Comparison of ENCODE assay signal across 11 cellular contexts in genomic region chr1:111503585-111504060, GRCh38. TPM values are rescaled to one million over a fixed set of nuclear protein-coding genes. Genes with fewer than 3 reads are reported as not detected.
DNase-seq lines count a peak whose midpoint lies in the region; TF ChIP-seq lines count a peak whose summit lies in the region.
"Had no signal": no experiment of that assay in that cellular context is flagged by ENCODE, and none has a peak within 500 bp of the region (broad histone marks: within the 10 kb centered on the region; RNA-seq: fewer than 3 reads in every experiment).

Gene ADORA3, minus strand, starts transcription at chr1:111503633. Its CDS starts 279 bp downstream, at chr1:111503354.
Gene TMIGD3, minus strand, starts transcription at chr1:111503633. Its CDS starts 279 bp downstream, at chr1:111503354.

- no peak within 1 kb of the TSS for H3K23ac ChIP-seq in trophoblast cell (ENCODE audit: low read length)

- WGBS in thymus = 10% methylated on average over 4 of the region's 4 CpGs
- WGBS in trophoblast cell (ENCODE audit: extremely low coverage, insufficient coverage, insufficient read length) = no CpG with 5 or more reads among the region's 4 CpGs

- H3K4me2 ChIP-seq in trophoblast cell (ENCODE audit: low read length) = no peak within 1 kb of the TSS
- H3K4me2 ChIP-seq: hepatocyte had no signal

- no peak within 1 kb of the TSS for H4K8ac ChIP-seq in trophoblast cell (ENCODE audit: low read depth, low read length)

- no peak within 1 kb of the TSS for H2BK12ac ChIP-seq in trophoblast cell (ENCODE audit: low read length)

- no peak within 1 kb of the TSS for H4K91ac ChIP-seq in trophoblast cell (ENCODE audit: low read depth, low read length)

- BruUV-seq in Calu3 (replicated peaks; lab: Mats Ljungman, UMichigan) = no TSS peak

- intact Hi-C loops in Calu3 (cut with micrococcal nuclease; ENCODE audit: unreplicated experiment) = no loop called here

- H3K4me3 ChIP-seq in thymus (ENCODE audit: low read length) = no peak within 1 kb of the TSS
- H3K4me3 ChIP-seq in trophoblast cell (ENCODE audit: low read depth, low read length) = no peak within 1 kb of the TSS
- H3K4me3 ChIP-seq: hepatocyte had no signal

- H2AK5ac ChIP-seq in trophoblast cell (ENCODE audit: low read length) = no peak within 1 kb of the TSS

- H3K27ac Mint-ChIP-seq in activated naive CD4-positive, alpha-beta T cell treated with anti-CD3 and anti-CD28 coated beads, Interleukin-2, amount 50 U/mL, for 24 hours = peak within 1 kb of the TSS; percentile 49
- H3K27ac Mint-ChIP-seq in Calu3 (ENCODE audit: unreplicated experiment) = no peak within 1 kb of the TSS

- H3K9ac ChIP-seq in trophoblast cell (ENCODE audit: low read length) = no peak within 1 kb of the TSS

- no peaks in the 10 kb centered on the region for H3K27me3 Mint-ChIP-seq in activated naive CD4-positive, alpha-beta T cell treated with anti-CD3 and anti-CD28 coated beads, Interleukin-2, amount 50 U/mL, for 24 hours
- peaks cover 23% of the 10 kb centered on the region for H3K27me3 Mint-ChIP-seq in Calu3 (ENCODE audit: unreplicated experiment)

- no peak within 1 kb of the TSS for H3K14ac ChIP-seq in trophoblast cell (ENCODE audit: low read length)

- no peak for DNase-seq in activated naive CD4-positive, alpha-beta T cell treated with Interleukin-2 at 50 U/mL for 16 hours
- DNase-seq in SIG-M5 (lab: John Stamatoyannopoulos, UW) (peak; percentile 73), islet precursor cell (peak; percentile 30), trophoblast cell (no peak), Calu3 (no peak), HuH-7 (ENCODE audit: low spot score) (no peak)
- DNase-seq: NCI-H748 treated with DMSO at 0.1 percent for 48 hours, occipital lobe had no signal

- H3K27ac ChIP-seq in thymus (ENCODE audit: low read depth) = peak within 1 kb of the TSS; percentile 62
- H3K27ac ChIP-seq in trophoblast cell (ENCODE audit: low read depth, low read length) = no peak within 1 kb of the TSS
- H3K27ac ChIP-seq: hepatocyte had no signal

- H3K4me3 Mint-ChIP-seq in activated naive CD4-positive, alpha-beta T cell treated with anti-CD3 and anti-CD28 coated beads, Interleukin-2, amount 50 U/mL, for 24 hours = peak within 1 kb of the TSS; percentile 1
- no peak within 1 kb of the TSS for H3K4me3 Mint-ChIP-seq in Calu3 (ENCODE audit: low read depth, unreplicated experiment)

- H2BK5ac ChIP-seq in trophoblast cell (ENCODE audit: low read depth, low read length, poor library complexity) = no peak within 1 kb of the TSS

- H3K79me2 ChIP-seq in trophoblast cell (ENCODE audit: control insufficient read depth, insufficient read depth, low read length, poor library complexity) = peaks cover 3% of the 10 kb centered on the region
- H3K79me2 ChIP-seq: hepatocyte had no signal

- H3K36me3 Mint-ChIP-seq in activated naive CD4-positive, alpha-beta T cell treated with anti-CD3 and anti-CD28 coated beads, Interleukin-2, amount 50 U/mL, for 24 hours = peaks cover 1% of the 10 kb centered on the region
- H3K36me3 Mint-ChIP-seq in Calu3 (ENCODE audit: insufficient read depth, unreplicated experiment) = peaks cover 5% of the 10 kb centered on the region

- H2BK120ac ChIP-seq in trophoblast cell (ENCODE audit: insufficient read depth, low read length, poor library complexity) = no peak within 1 kb of the TSS

- no peaks in the 10 kb centered on the region for H3K9me3 Mint-ChIP-seq in activated naive CD4-positive, alpha-beta T cell treated with anti-CD3 and anti-CD28 coated beads, Interleukin-2, amount 50 U/mL, for 24 hours
- H3K9me3 Mint-ChIP-seq in Calu3 (ENCODE audit: low read depth, unreplicated experiment) = no peaks in the 10 kb centered on the region

- no peak within 1 kb of the TSS for H3K4ac ChIP-seq in trophoblast cell (ENCODE audit: low read depth, low read length)

- H3K36me3 ChIP-seq in thymus (ENCODE audit: control insufficient read depth, insufficient read depth) (no peaks in the 10 kb centered on the region), trophoblast cell (ENCODE audit: control insufficient read depth in 1 of 2, insufficient read depth in 2 of 2, low read length in 2 of 2) (no peaks in the 10 kb centered on the region)

- H3K9me3 ChIP-seq in thymus (ENCODE audit: control insufficient read depth) (no peaks in the 10 kb centered on the region), trophoblast cell (ENCODE audit: insufficient read depth, low read depth, low read length) (no peaks in the 10 kb centered on the region)

- peaks cover 5% of the 10 kb centered on the region for H3K79me1 ChIP-seq in trophoblast cell (ENCODE audit: low read length)

- no peak within 1 kb of the TSS for H4K12ac ChIP-seq in trophoblast cell (ENCODE audit: low read depth, low read length)

- no peak within 1 kb of the TSS for H2AFZ ChIP-seq in trophoblast cell (ENCODE audit: insufficient read depth, low read length, poor library complexity)
- H2AFZ ChIP-seq: hepatocyte had no signal

- H3K4me1 ChIP-seq in thymus (ENCODE audit: control insufficient read depth, insufficient read depth, low read length) (peaks cover 23% of the 10 kb centered on the region), trophoblast cell (ENCODE audit: control insufficient read depth in 1 of 2, insufficient read depth in 2 of 2, low read length in 2 of 2) (peaks cover 3 to 7% of the 10 kb centered on the region in 2 experiments)

- TF ChIP-seq CTCF in Calu3 (IDR thresholded peaks at IDR 0.05; ENCODE audit: unreplicated experiment) = no peak

- H3K4me1 Mint-ChIP-seq in activated naive CD4-positive, alpha-beta T cell treated with anti-CD3 and anti-CD28 coated beads, Interleukin-2, amount 50 U/mL, for 24 hours = peaks cover 57% of the 10 kb centered on the region
- peaks cover 8% of the 10 kb centered on the region for H3K4me1 Mint-ChIP-seq in Calu3 (ENCODE audit: low read depth, unreplicated experiment)

- H3K18ac ChIP-seq in trophoblast cell (ENCODE audit: low read length) = no peak within 1 kb of the TSS

- CTCF ChIA-PET in Calu3 (lab: Charles Lee) = no interaction called here

- H3K27me3 ChIP-seq in thymus (ENCODE audit: control insufficient read depth, insufficient read depth) (no peaks in the 10 kb centered on the region), trophoblast cell (ENCODE audit: insufficient read depth, low read length) (no peaks in the 10 kb centered on the region)
- H3K27me3 ChIP-seq: hepatocyte had no signal

RNA-seq across cellular contexts. Expression of gene ADORA3, which starts in this region (rescaled TPM):
- 11.0 TPM for polyA plus RNA-seq in thymus
- not detected in 2 replicates for polyA plus RNA-seq in trophoblast cell (2013)
- not detected in 2 replicates for total RNA-seq in Calu3 (2022)

RNA-seq across cellular contexts. Expression of gene TMIGD3, which starts in this region (rescaled TPM):
- 28.2 TPM for polyA plus RNA-seq in thymus
- not detected in 2 replicates for polyA plus RNA-seq in trophoblast cell (2013)
- not detected in 2 replicates for total RNA-seq in Calu3 (2022)

Comparison
In these comparisons a context has a peak if more than half of its experiments do, and no peak if none do; other contexts are left out.
1. DNase-seq: peak in SIG-M5 (single experiment) and islet precursor cell (single experiment); none in activated naive CD4-positive, alpha-beta T cell treated with Interleukin-2 at 50 U/mL for 16 hours (single experiment), trophoblast cell (0 of 2), Calu3 (single experiment) and HuH-7 (single experiment).